ENCODE assay signal across 8 cellular contexts in genomic region chr3:101848326-101848725, GRCh38. TPM values are rescaled to one million over a fixed set of nuclear protein-coding genes. Genes with fewer than 3 reads are reported as not detected.
DNase-seq lines count a peak whose midpoint lies in the region; FAIRE-seq and TF ChIP-seq lines count a peak whose summit lies in the region.

No MANE protein-coding gene starts in this region.

- peak; percentile 23 for FAIRE-seq in GM12891 (lab: Jason Lieb, UNC)

- H3K36me3 ChIP-seq in SJSA1, result peaks cover 41% of the 10 kb centered on the region

- H3K4me3 ChIP-seq in SJSA1 (no peak overlapping the region), fibroblast of pulmonary artery (replicated peaks; ENCODE audit: low read depth, low read length) (peak overlapping the region; percentile 44), retinal pigment epithelial cell (ENCODE audit: low read length) (peak overlapping the region; percentile 40)

- no peak for DNase-seq in GM12891 (ENCODE audit: insufficient read length, low spot score)
- DNase-seq in SJSA1 (ENCODE audit: low read depth in 1 of 2, low spot score in 2 of 2), result no peak
- no peak for DNase-seq in fibroblast of pulmonary artery (ENCODE audit: low read depth)
- DNase-seq in retinal pigment epithelial cell (ENCODE audit: low read depth), result no peak
- DNase-seq in COR-L47 (lab: John Stamatoyannopoulos, UW), result no peak
- DNase-seq in stimulated activated naive CD4-positive, alpha-beta T cell (lab: John Stamatoyannopoulos, UW), result no peak
- DNase-seq in NOMO-1 (lab: John Stamatoyannopoulos, UW; ENCODE audit: unreplicated experiment in 2 of 2), result no peak
- no peak for DNase-seq in GF-D8 (lab: John Stamatoyannopoulos, UW)

- no peak for TF ChIP-seq POLR2A in GM12891 (IDR thresholded peaks at IDR 0.05; ENCODE audit: low read depth, low read length)

- H3K9me3 ChIP-seq in SJSA1 (replicated peaks), result 0 out of 2 replicates have a peak, but pooled peaks cover 2% of the 10 kb centered on the region

- peaks cover 43% of the 10 kb centered on the region for H3K4me1 ChIP-seq in SJSA1 (replicated peaks)

- H3K27me3 ChIP-seq in SJSA1 (replicated peaks), result no peaks in the 10 kb centered on the region

- H3K27ac ChIP-seq in SJSA1, result peak overlapping the region; percentile 94

- TF ChIP-seq CTCF in fibroblast of pulmonary artery (IDR thresholded peaks at IDR 0.05; ENCODE audit: low read length, missing control alignments) (no peak), retinal pigment epithelial cell (conservative IDR thresholded peaks at IDR 0.05; ENCODE audit: low read depth, low read length) (no peak)

TF ChIP-seq in GM12891, 5 proteins besides CTCF, POLR2A, EP300 and RAD21:
- TF ChIP-seq POLR2AphosphoS5 (IDR thresholded peaks at IDR 0.05; ENCODE audit: low read depth, low read length) (no peak), SPI1 (IDR thresholded peaks at IDR 0.05; ENCODE audit: low read depth, low read length) (no peak), TAF1 (IDR thresholded peaks at IDR 0.05; ENCODE audit: low read depth, low read length) (no peak), PAX5 (IDR thresholded peaks at IDR 0.05; ENCODE audit: insufficient read depth, low read length, severe bottlenecking) (no peak), POU2F2 (IDR thresholded peaks at IDR 0.05; ENCODE audit: low read depth, low read length) (no peak)

RNA-seq across cellular contexts. Expression of gene NFKBIZ, which starts 1.0 kb away (rescaled TPM):
- polyA plus RNA-seq in GM12891 (2012; ENCODE audit: low read depth, missing spikeins), result 30.5 TPM
- total RNA-seq in SJSA1 (2014; rRNA removed; shearing (Covaris generic)), result 10.4 and 25.4 TPM in 2 replicates
